Comparison of ENCODE assay signal across 1 cellular context in genomic region chr6:29946380-29946779, GRCh38.
TF ChIP-seq lines count a peak whose summit lies in the region.

No MANE protein-coding gene starts in this region.

TF ChIP-seq in SK-N-SH treated with all-trans-retinoic acid at 6 μM for 48 hours, 23 proteins besides CTCF, POLR2A, EP300 and RAD21 (continued from another document):
- TF ChIP-seq, protein P1, sequence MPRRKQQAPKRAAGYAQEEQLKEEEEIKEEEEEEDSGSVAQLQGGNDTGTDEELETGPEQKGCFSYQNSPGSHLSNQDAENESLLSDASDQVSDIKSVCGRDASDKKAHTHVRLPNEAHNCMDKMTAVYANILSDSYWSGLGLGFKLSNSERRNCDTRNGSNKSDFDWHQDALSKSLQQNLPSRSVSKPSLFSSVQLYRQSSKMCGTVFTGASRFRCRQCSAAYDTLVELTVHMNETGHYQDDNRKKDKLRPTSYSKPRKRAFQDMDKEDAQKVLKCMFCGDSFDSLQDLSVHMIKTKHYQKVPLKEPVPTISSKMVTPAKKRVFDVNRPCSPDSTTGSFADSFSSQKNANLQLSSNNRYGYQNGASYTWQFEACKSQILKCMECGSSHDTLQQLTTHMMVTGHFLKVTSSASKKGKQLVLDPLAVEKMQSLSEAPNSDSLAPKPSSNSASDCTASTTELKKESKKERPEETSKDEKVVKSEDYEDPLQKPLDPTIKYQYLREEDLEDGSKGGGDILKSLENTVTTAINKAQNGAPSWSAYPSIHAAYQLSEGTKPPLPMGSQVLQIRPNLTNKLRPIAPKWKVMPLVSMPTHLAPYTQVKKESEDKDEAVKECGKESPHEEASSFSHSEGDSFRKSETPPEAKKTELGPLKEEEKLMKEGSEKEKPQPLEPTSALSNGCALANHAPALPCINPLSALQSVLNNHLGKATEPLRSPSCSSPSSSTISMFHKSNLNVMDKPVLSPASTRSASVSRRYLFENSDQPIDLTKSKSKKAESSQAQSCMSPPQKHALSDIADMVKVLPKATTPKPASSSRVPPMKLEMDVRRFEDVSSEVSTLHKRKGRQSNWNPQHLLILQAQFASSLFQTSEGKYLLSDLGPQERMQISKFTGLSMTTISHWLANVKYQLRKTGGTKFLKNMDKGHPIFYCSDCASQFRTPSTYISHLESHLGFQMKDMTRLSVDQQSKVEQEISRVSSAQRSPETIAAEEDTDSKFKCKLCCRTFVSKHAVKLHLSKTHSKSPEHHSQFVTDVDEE (CRISPR knock-in tag; IDR thresholded peaks at IDR 0.05), result no peak
- no peak for TF ChIP-seq PATZ1 (CRISPR knock-in tag; IDR thresholded peaks at IDR 0.05; ENCODE audit: borderline replicate concordance)
- no peak for TF ChIP-seq ISL1 (CRISPR knock-in tag; IDR thresholded peaks at IDR 0.05)
